8 cellular contexts compared by ENCODE assay signal in the genomic region with DNA sequence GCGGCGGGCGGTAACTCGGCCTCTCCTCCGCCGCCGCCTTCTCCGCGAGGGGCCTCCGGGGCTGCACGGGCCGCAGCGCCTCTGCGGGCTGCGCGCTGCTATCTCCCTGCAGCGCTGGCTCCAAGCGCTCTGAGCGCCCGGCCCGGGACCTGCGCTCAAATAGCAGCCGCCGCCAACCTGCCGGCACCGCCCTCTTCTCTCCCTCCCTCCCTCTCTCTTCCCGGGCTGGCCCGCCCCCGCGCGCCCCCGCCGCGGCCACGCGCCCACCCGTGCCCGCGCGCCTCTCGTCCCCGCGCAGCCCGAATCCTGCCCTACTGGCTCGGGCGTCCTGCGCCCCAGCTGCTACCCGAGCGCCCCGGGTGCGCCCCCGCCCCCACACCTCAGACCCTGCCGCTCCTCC. TPM values are rescaled to one million over a fixed set of nuclear protein-coding genes. Genes with fewer than 3 reads are reported as not detected.
DNase-seq lines count a peak whose midpoint lies in the region; ATAC-seq and TF ChIP-seq lines count a peak whose summit lies in the region.

A gene (minus strand): TSS at position 131 of the 400 bp plus-strand sequence. CDS start 211 bp downstream, outside the sequence.

- H3K36me3 Mint-ChIP-seq in activated CD4-positive, alpha-beta T cell treated with anti-CD3 and anti-CD28 coated beads, Interleukin-2, amount 10 ng/mL, durations not matched to agents 24 days and 14 days (ENCODE audit: low read depth), result no peaks in the 10 kb centered on the region
- no peaks in the 10 kb centered on the region for H3K36me3 Mint-ChIP-seq in dendritic cell treated with granulocyte-macrophage colony-stimulating factor and Interleukin-4, amounts not matched to agents 40 ng/mL and 50 ng/mL, for 4 days (ENCODE audit: low read depth)

- peak; percentile 66 for DNase-seq in BE2C
- DNase-seq in HuH-7.5 (ENCODE audit: low spot score), result peak; percentile 65
- DNase-seq in activated CD4-positive, alpha-beta T cell treated with anti-CD3 and anti-CD28 coated beads, Interleukin-2, amount 10 ng/mL, durations not matched to agents 24 days and 14 days, result peak; percentile 87
- peak; percentile 18 for DNase-seq in stimulated activated CD8-positive, alpha-beta memory T cell treated with anti-CD3 and anti-CD28 coated beads, Interleukin-15, amount 100 ng/mL, for 24 hours (ENCODE audit: low read depth)
- no peak for DNase-seq in KG1 (lab: John Stamatoyannopoulos, UW)

- no peak for ATAC-seq in GM21447 (IDR thresholded peaks at IDR 0.05; ENCODE audit: unreplicated experiment)

- peak within 1 kb of the TSS; percentile 68 for H3K4me3 ChIP-seq in BE2C (ENCODE audit: low read depth, low read length)
- H3K4me3 ChIP-seq in mesodermal cell (ENCODE audit: extremely low read depth, insufficient read depth, low read length, poor library complexity, severe bottlenecking), result peak within 1 kb of the TSS; percentile 58

- intact Hi-C loops in activated CD4-positive, alpha-beta T cell treated with anti-CD3 and anti-CD28 coated beads, Interleukin-2, amount 10 ng/mL, durations not matched to agents 24 days and 14 days (cut with micrococcal nuclease), result no loop called here
- intact Hi-C loops in dendritic cell treated with granulocyte-macrophage colony-stimulating factor and Interleukin-4, amounts not matched to agents 40 ng/mL and 50 ng/mL, for 4 days (cut with micrococcal nuclease), result no loop called here

- H3K27me3 ChIP-seq in BE2C, result no peaks in the 10 kb centered on the region

- H3K27ac ChIP-seq in mesodermal cell (ENCODE audit: low read depth, low read length, severe bottlenecking), result no peak within 1 kb of the TSS

- H3K4me1 ChIP-seq in BE2C, result no peaks in the 10 kb centered on the region; the same call in 1 of the 2 replicates
- peaks cover 4% of the 10 kb centered on the region for H3K4me1 ChIP-seq in mesodermal cell (ENCODE audit: control insufficient read depth, insufficient read depth, low read length, poor library complexity, severe bottlenecking)

- WGBS in mesodermal cell (ENCODE audit: insufficient coverage in 2 of 2), 2 experiments, result 0% methylated on average over 1 to 12 of the region's 53 CpGs

- H3K9me3 ChIP-seq in BE2C, result no peaks in the 10 kb centered on the region
- no peaks in the 10 kb centered on the region for H3K9me3 ChIP-seq in mesodermal cell (ENCODE audit: control insufficient read depth, low read length)

- no peak within 1 kb of the TSS for H3K27ac Mint-ChIP-seq in activated CD4-positive, alpha-beta T cell treated with anti-CD3 and anti-CD28 coated beads, Interleukin-2, amount 10 ng/mL, durations not matched to agents 24 days and 14 days
- H3K27ac Mint-ChIP-seq in dendritic cell treated with granulocyte-macrophage colony-stimulating factor and Interleukin-4, amounts not matched to agents 40 ng/mL and 50 ng/mL, for 4 days, result no peak within 1 kb of the TSS

- peak within 1 kb of the TSS; percentile 68 for H3K4me3 Mint-ChIP-seq in activated CD4-positive, alpha-beta T cell treated with anti-CD3 and anti-CD28 coated beads, Interleukin-2, amount 10 ng/mL, durations not matched to agents 24 days and 14 days
- H3K4me3 Mint-ChIP-seq in dendritic cell treated with granulocyte-macrophage colony-stimulating factor and Interleukin-4, amounts not matched to agents 40 ng/mL and 50 ng/mL, for 4 days, result peak within 1 kb of the TSS; percentile 17

- peaks cover under 1% of the 10 kb centered on the region for H3K4me1 Mint-ChIP-seq in activated CD4-positive, alpha-beta T cell treated with anti-CD3 and anti-CD28 coated beads, Interleukin-2, amount 10 ng/mL, durations not matched to agents 24 days and 14 days
- H3K4me1 Mint-ChIP-seq in dendritic cell treated with granulocyte-macrophage colony-stimulating factor and Interleukin-4, amounts not matched to agents 40 ng/mL and 50 ng/mL, for 4 days (ENCODE audit: low read depth), result no peaks in the 10 kb centered on the region

- H3K27me3 Mint-ChIP-seq in activated CD4-positive, alpha-beta T cell treated with anti-CD3 and anti-CD28 coated beads, Interleukin-2, amount 10 ng/mL, durations not matched to agents 24 days and 14 days, result peaks cover 52% of the 10 kb centered on the region
- peaks cover 67% of the 10 kb centered on the region for H3K27me3 Mint-ChIP-seq in dendritic cell treated with granulocyte-macrophage colony-stimulating factor and Interleukin-4, amounts not matched to agents 40 ng/mL and 50 ng/mL, for 4 days

- H3K36me3 ChIP-seq in BE2C, result no peaks in the 10 kb centered on the region
- no peaks in the 10 kb centered on the region for H3K36me3 ChIP-seq in mesodermal cell (ENCODE audit: control insufficient read depth, insufficient read depth, low read length)

- TF ChIP-seq CTCF in BE2C (IDR thresholded peaks at IDR 0.05; ENCODE audit: low read depth, low read length), result no peak

- no peaks in the 10 kb centered on the region for H3K9me3 Mint-ChIP-seq in activated CD4-positive, alpha-beta T cell treated with anti-CD3 and anti-CD28 coated beads, Interleukin-2, amount 10 ng/mL, durations not matched to agents 24 days and 14 days
- H3K9me3 Mint-ChIP-seq in dendritic cell treated with granulocyte-macrophage colony-stimulating factor and Interleukin-4, amounts not matched to agents 40 ng/mL and 50 ng/mL, for 4 days, result no peaks in the 10 kb centered on the region

RNA-seq across cellular contexts. Expression of the gene that starts here (rescaled TPM):
- polyA plus RNA-seq in BE2C (2012; ENCODE audit: insufficient read depth, insufficient read length, low read depth), result 52.0 TPM
- total RNA-seq in activated CD4-positive, alpha-beta T cell treated with anti-CD3 and anti-CD28 coated beads, Interleukin-2, amount 10 ng/mL, durations not matched to agents 24 days and 14 days, result 0.23 and 0.62 TPM in 2 replicates
- 7.3 TPM for polyA plus RNA-seq in mesodermal cell (2013, experiment 1 of 2)
- polyA plus RNA-seq in mesodermal cell (2013, experiment 2 of 2), result 6.3 TPM

Comparison
In these comparisons a context has a peak if more than half of its experiments do, and no peak if none do; other contexts are left out.
1. Peak in DNase-seq in activated CD4-positive, alpha-beta T cell treated with anti-CD3 and anti-CD28 coated beads, Interleukin-2, amount 10 ng/mL, durations not matched to agents 24 days and 14 days; RNA of the gene not detected or under 1 TPM.